ENCODE assay signal across 22 cellular contexts in genomic region chr3:140717915-140718314, GRCh38. TPM values are rescaled to one million over a fixed set of nuclear protein-coding genes. Genes with fewer than 3 reads are reported as not detected.
A peak's percentile ranks its signal among the peaks of the same experiment; 100 is the strongest.
DNase-seq lines count a peak whose midpoint lies in the region; ATAC-seq and TF ChIP-seq lines count a peak whose summit lies in the region.
"Had no signal": no experiment of that assay in that cellular context is flagged by ENCODE, and none has a peak within 500 bp of the region (broad histone marks: within the 10 kb centered on the region; RNA-seq: fewer than 3 reads in every experiment).

No MANE protein-coding gene starts in this region.

- no peak overlapping the region for H3K4me3 ChIP-seq in A673 (ENCODE audit: low read depth, low read length, poor library complexity, severe bottlenecking)
- H3K4me3 ChIP-seq in NB4 (ENCODE audit: low read depth, low read length) = no peak overlapping the region
- no peak overlapping the region for H3K4me3 ChIP-seq in fibroblast of mammary gland (ENCODE audit: control insufficient read depth, low read depth, low read length)
- no peak overlapping the region for H3K4me3 ChIP-seq in OCI-LY7 (ENCODE audit: low read depth, low read length, poor library complexity, severe bottlenecking)
- H3K4me3 ChIP-seq: GM23338, MG63 had no signal

- no peaks in the 10 kb centered on the region for H3K79me2 ChIP-seq in OCI-LY7 (ENCODE audit: insufficient read depth, low read depth, low read length)

- no peaks in the 10 kb centered on the region for H4K20me1 ChIP-seq in OCI-LY7 (ENCODE audit: insufficient read depth, low read length)

- peak; percentile 21 for DNase-seq in A673 (ENCODE audit: low spot score)
- DNase-seq in NB4 (ENCODE audit: low read depth) = peak; percentile 26
- peak; percentile 78 for DNase-seq in fibroblast of mammary gland (ENCODE audit: low read depth)
- DNase-seq in sciatic nerve (ENCODE audit: low spot score) = no peak
- no peak for DNase-seq in OCI-LY7 (ENCODE audit: low spot score)
- DNase-seq in ureter (ENCODE audit: low spot score) = no peak
- DNase-seq: ACHN, AML-193, COR-L47, GF-D8, MG63, NCI-H1930, NCI-H2171, NCI-H748 treated with DMSO at 0.1 percent for 48 hours, SHP77 treated with DMSO at 0.1 percent for 48 hours had no signal

- H3K9me3 ChIP-seq in A673 (ENCODE audit: low read depth, low read length, poor library complexity, severe bottlenecking) (no peaks in the 10 kb centered on the region), OCI-LY7 (ENCODE audit: low read length) (no peaks in the 10 kb centered on the region)
- H3K9me3 ChIP-seq: MG63 had no signal

- H3K4me2 ChIP-seq in OCI-LY7 (ENCODE audit: low read length) = no peak overlapping the region
- H3K4me2 ChIP-seq: GM23338 had no signal

- H3K27ac ChIP-seq in A673 (ENCODE audit: low read depth, low read length, poor library complexity, severe bottlenecking) (no peak overlapping the region), OCI-LY7 (ENCODE audit: low read depth, low read length, poor library complexity, severe bottlenecking) (no peak overlapping the region)

- ATAC-seq in sciatic nerve (peak; percentile 93), HG02840 (IDR thresholded peaks at IDR 0.05; ENCODE audit: low FRiP score, unreplicated experiment) (no peak), HG02970 (IDR thresholded peaks at IDR 0.05; ENCODE audit: low FRiP score, unreplicated experiment) (no peak)
- ATAC-seq: GM23338, HCT116 had no signal

- H3K4me1 ChIP-seq in A673 (ENCODE audit: insufficient read depth, low read length, poor library complexity, severe bottlenecking) (peaks cover 3% of the 10 kb centered on the region), OCI-LY7 (ENCODE audit: insufficient read depth, low read length, poor library complexity, severe bottlenecking) (no peaks in the 10 kb centered on the region)

- H3K9me2 ChIP-seq in OCI-LY7 (ENCODE audit: insufficient read depth, low read length) = no peaks in the 10 kb centered on the region

- BruUV-seq in A673 (replicated peaks; lab: Mats Ljungman, UMichigan) = no TSS peak
- no TSS peak for BruUV-seq in OCI-LY7 (replicated peaks; lab: Mats Ljungman, UMichigan)

- TF ChIP-seq CTCF in A673 (conservative IDR thresholded peaks at IDR 0.05; ENCODE audit: low read depth, low read length) (no peak), NB4 (IDR thresholded peaks at IDR 0.05; ENCODE audit: low read depth, low read length) (no peak), fibroblast of mammary gland (conservative IDR thresholded peaks at IDR 0.05; ENCODE audit: control insufficient read depth, insufficient read depth, low read depth, low read length) (no peak), OCI-LY7 (conservative IDR thresholded peaks at IDR 0.05; ENCODE audit: low read length) (no peak)

- intact Hi-C loops in A673 (cut with micrococcal nuclease; ENCODE audit: unreplicated experiment) = no loop called here
- intact Hi-C loops in sciatic nerve (cut with DNase I) = no loop called here
- intact Hi-C loops in OCI-LY7 (cut with micrococcal nuclease; ENCODE audit: unreplicated experiment) = no loop called here

- no peaks in the 10 kb centered on the region for H3K27me3 ChIP-seq in A673 (replicated peaks; ENCODE audit: insufficient read depth, low read depth, low read length, poor library complexity)
- H3K27me3 ChIP-seq: MG63 had no signal

- POLR2A ChIA-PET in A673 (lab: Charles Lee; ENCODE audit: low non-redundant PET) (no interaction called here), OCI-LY7 (lab: Charles Lee) (no interaction called here)

- CTCF ChIA-PET in A673 (lab: Charles Lee) = no interaction called here
- CTCF ChIA-PET in OCI-LY7 (lab: Charles Lee; ENCODE audit: unreplicated experiment) = no interaction called here

- no peak overlapping the region for H2AFZ ChIP-seq in OCI-LY7 (ENCODE audit: low read length)
- H2AFZ ChIP-seq: GM23338 had no signal

- no peak for TF ChIP-seq POLR2A in NB4 (IDR thresholded peaks at IDR 0.05; ENCODE audit: extremely low read depth, insufficient read length)

- H3K36me3 ChIP-seq in A673 (ENCODE audit: insufficient read depth, low read length, poor library complexity, severe bottlenecking) (no peaks in the 10 kb centered on the region), OCI-LY7 (ENCODE audit: insufficient read depth, low read length) (no peaks in the 10 kb centered on the region)
- H3K36me3 ChIP-seq: MG63 had no signal

RNA-seq across cellular contexts. Expression of gene TRIM42, which starts 40.1 kb away (rescaled TPM):
- not detected in 2 replicates for total RNA-seq in A673 (2021)
- total RNA-seq in sciatic nerve = not detected
- not detected in 2 replicates for total RNA-seq in OCI-LY7 (2014; rRNA removed; shearing (Covaris generic))
- not detected in 2 replicates for total RNA-seq in OCI-LY7 (2022)
- not detected for total RNA-seq in ureter
- total RNA-seq: Daoy, GM23338, HT-29, NCI-H460 had no signal

Comparison
In these comparisons a context has a peak if more than half of its experiments do, and no peak if none do; other contexts are left out.
1. DNase-seq: peak in A673 (single experiment), NB4 (single experiment) and fibroblast of mammary gland (single experiment); none in sciatic nerve (single experiment), OCI-LY7 (single experiment) and ureter (single experiment).